Comparison of ENCODE assay signal across 1 cellular context in the genomic region with DNA sequence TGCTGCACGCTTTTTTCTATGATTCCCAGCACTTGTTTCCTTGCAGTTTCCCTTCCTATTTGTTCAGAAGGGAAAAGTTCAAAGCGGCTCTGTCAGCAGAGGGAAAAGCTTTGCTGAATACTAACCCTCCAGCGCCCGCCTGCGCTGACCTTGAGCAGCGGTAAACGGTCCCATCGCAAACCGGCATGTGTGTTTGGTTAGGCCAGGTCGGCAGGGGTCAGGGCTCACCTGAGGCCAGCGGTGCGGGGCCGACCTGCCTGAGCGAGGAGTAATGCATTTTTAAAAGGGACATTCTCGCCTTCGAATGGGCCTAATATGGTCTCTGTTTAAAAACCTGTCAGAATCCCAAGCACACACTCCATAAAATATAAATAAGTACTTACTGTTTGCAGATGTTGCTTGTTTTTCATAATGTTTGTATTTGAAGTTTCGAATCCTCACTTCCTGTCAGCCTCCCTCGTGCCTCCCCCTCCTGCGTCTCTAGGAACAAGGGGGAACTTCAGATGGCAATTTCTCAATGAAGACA.
TF ChIP-seq lines count a peak whose summit lies in the region.

No MANE protein-coding gene starts in this region.

TF ChIP-seq in HepG2, 621 proteins besides CTCF, POLR2A, EP300 and RAD21 (continued from another document and continues in another):
- TF ChIP-seq, protein P1, sequence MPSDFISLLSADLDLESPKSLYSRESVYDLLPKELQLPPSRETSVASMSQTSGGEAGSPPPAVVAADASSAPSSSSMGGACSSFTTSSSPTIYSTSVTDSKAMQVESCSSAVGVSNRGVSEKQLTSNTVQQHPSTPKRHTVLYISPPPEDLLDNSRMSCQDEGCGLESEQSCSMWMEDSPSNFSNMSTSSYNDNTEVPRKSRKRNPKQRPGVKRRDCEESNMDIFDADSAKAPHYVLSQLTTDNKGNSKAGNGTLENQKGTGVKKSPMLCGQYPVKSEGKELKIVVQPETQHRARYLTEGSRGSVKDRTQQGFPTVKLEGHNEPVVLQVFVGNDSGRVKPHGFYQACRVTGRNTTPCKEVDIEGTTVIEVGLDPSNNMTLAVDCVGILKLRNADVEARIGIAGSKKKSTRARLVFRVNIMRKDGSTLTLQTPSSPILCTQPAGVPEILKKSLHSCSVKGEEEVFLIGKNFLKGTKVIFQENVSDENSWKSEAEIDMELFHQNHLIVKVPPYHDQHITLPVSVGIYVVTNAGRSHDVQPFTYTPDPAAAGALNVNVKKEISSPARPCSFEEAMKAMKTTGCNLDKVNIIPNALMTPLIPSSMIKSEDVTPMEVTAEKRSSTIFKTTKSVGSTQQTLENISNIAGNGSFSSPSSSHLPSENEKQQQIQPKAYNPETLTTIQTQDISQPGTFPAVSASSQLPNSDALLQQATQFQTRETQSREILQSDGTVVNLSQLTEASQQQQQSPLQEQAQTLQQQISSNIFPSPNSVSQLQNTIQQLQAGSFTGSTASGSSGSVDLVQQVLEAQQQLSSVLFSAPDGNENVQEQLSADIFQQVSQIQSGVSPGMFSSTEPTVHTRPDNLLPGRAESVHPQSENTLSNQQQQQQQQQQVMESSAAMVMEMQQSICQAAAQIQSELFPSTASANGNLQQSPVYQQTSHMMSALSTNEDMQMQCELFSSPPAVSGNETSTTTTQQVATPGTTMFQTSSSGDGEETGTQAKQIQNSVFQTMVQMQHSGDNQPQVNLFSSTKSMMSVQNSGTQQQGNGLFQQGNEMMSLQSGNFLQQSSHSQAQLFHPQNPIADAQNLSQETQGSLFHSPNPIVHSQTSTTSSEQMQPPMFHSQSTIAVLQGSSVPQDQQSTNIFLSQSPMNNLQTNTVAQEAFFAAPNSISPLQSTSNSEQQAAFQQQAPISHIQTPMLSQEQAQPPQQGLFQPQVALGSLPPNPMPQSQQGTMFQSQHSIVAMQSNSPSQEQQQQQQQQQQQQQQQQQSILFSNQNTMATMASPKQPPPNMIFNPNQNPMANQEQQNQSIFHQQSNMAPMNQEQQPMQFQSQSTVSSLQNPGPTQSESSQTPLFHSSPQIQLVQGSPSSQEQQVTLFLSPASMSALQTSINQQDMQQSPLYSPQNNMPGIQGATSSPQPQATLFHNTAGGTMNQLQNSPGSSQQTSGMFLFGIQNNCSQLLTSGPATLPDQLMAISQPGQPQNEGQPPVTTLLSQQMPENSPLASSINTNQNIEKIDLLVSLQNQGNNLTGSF (CRISPR knock-in tag; IDR thresholded peaks at IDR 0.05): peak; percentile 74; the same call in 1 of the 2 replicates
- TF ChIP-seq PCBP1 (IDR thresholded peaks at IDR 0.05; ENCODE audit: borderline replicate concordance, low read depth, low read length): no peak
- peak; percentile 92 for TF ChIP-seq DPF2 (CRISPR knock-in tag; IDR thresholded peaks at IDR 0.05; ENCODE audit: borderline replicate concordance, low read depth)
- TF ChIP-seq ZFP1 (CRISPR knock-in tag; IDR thresholded peaks at IDR 0.05): peak; percentile 96
- TF ChIP-seq ZNF841 (CRISPR knock-in tag; IDR thresholded peaks at IDR 0.05; ENCODE audit: borderline replicate concordance): no peak
- TF ChIP-seq CBFB (CRISPR knock-in tag; IDR thresholded peaks at IDR 0.05): peak; percentile 93
- TF ChIP-seq, protein P2, sequence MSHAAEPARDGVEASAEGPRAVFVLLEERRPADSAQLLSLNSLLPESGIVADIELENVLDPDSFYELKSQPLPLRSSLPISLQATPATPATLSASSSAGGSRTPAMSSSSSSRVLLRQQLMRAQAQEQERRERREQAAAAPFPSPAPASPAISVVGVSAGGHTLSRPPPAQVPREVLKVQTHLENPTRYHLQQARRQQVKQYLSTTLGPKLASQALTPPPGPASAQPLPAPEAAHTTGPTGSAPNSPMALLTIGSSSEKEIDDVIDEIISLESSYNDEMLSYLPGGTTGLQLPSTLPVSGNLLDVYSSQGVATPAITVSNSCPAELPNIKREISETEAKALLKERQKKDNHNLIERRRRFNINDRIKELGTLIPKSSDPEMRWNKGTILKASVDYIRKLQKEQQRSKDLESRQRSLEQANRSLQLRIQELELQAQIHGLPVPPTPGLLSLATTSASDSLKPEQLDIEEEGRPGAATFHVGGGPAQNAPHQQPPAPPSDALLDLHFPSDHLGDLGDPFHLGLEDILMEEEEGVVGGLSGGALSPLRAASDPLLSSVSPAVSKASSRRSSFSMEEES (CRISPR knock-in tag; IDR thresholded peaks at IDR 0.05): peak; percentile 77; the same call in 1 of the 2 replicates
- TF ChIP-seq NFE2L2 (IDR thresholded peaks at IDR 0.05; ENCODE audit: low read length): 0 out of 2 replicates have a peak, but pooled peaks have one; percentile 18
- peak; percentile 91 for TF ChIP-seq IRX3 (CRISPR knock-in tag; IDR thresholded peaks at IDR 0.05; ENCODE audit: borderline replicate concordance, low read depth)
- no peak for TF ChIP-seq NBN (conservative IDR thresholded peaks at IDR 0.05)
- TF ChIP-seq CENPT (CRISPR knock-in tag; IDR thresholded peaks at IDR 0.05; ENCODE audit: low read depth): no peak
- TF ChIP-seq ZNF777 (CRISPR knock-in tag; IDR thresholded peaks at IDR 0.05): no peak
- TF ChIP-seq ZBTB20 (CRISPR knock-in tag; IDR thresholded peaks at IDR 0.05; ENCODE audit: borderline replicate concordance, low read depth): peak; percentile 79; the same call in 1 of the 2 replicates
- no peak; the same call in 1 of the 2 replicates for TF ChIP-seq ZNF607 (CRISPR knock-in tag; IDR thresholded peaks at IDR 0.05; ENCODE audit: borderline replicate concordance)
- no peak for TF ChIP-seq ZNF572 (CRISPR knock-in tag; IDR thresholded peaks at IDR 0.05)
- TF ChIP-seq, protein P3, sequence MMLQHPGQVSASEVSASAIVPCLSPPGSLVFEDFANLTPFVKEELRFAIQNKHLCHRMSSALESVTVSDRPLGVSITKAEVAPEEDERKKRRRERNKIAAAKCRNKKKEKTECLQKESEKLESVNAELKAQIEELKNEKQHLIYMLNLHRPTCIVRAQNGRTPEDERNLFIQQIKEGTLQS (CRISPR knock-in tag; IDR thresholded peaks at IDR 0.05): peak; percentile 60
- TF ChIP-seq, protein P4, sequence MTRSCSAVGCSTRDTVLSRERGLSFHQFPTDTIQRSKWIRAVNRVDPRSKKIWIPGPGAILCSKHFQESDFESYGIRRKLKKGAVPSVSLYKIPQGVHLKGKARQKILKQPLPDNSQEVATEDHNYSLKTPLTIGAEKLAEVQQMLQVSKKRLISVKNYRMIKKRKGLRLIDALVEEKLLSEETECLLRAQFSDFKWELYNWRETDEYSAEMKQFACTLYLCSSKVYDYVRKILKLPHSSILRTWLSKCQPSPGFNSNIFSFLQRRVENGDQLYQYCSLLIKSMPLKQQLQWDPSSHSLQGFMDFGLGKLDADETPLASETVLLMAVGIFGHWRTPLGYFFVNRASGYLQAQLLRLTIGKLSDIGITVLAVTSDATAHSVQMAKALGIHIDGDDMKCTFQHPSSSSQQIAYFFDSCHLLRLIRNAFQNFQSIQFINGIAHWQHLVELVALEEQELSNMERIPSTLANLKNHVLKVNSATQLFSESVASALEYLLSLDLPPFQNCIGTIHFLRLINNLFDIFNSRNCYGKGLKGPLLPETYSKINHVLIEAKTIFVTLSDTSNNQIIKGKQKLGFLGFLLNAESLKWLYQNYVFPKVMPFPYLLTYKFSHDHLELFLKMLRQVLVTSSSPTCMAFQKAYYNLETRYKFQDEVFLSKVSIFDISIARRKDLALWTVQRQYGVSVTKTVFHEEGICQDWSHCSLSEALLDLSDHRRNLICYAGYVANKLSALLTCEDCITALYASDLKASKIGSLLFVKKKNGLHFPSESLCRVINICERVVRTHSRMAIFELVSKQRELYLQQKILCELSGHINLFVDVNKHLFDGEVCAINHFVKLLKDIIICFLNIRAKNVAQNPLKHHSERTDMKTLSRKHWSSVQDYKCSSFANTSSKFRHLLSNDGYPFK (CRISPR knock-in tag; IDR thresholded peaks at IDR 0.05; ENCODE audit: borderline replicate concordance): peak; percentile 57; the same call in 1 of the 2 replicates
- TF ChIP-seq NFIB (CRISPR knock-in tag; IDR thresholded peaks at IDR 0.05; ENCODE audit: borderline replicate concordance): no peak
- 0 out of 2 replicates have a peak, but pooled peaks have one; percentile 52 for TF ChIP-seq ARID2 (CRISPR knock-in tag; IDR thresholded peaks at IDR 0.05; ENCODE audit: borderline replicate concordance)
- TF ChIP-seq, protein P5, sequence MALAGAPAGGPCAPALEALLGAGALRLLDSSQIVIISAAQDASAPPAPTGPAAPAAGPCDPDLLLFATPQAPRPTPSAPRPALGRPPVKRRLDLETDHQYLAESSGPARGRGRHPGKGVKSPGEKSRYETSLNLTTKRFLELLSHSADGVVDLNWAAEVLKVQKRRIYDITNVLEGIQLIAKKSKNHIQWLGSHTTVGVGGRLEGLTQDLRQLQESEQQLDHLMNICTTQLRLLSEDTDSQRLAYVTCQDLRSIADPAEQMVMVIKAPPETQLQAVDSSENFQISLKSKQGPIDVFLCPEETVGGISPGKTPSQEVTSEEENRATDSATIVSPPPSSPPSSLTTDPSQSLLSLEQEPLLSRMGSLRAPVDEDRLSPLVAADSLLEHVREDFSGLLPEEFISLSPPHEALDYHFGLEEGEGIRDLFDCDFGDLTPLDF (CRISPR knock-in tag; IDR thresholded peaks at IDR 0.05): no peak; the same call in 1 of the 2 replicates
- no peak for TF ChIP-seq ZNF674 (CRISPR knock-in tag; IDR thresholded peaks at IDR 0.05; ENCODE audit: low read depth)
- TF ChIP-seq YY1 (IDR thresholded peaks at IDR 0.05; ENCODE audit: insufficient read depth, insufficient replicate concordance, low read depth, low read length): peak; percentile 70
- TF ChIP-seq ZNF496 (CRISPR knock-in tag; IDR thresholded peaks at IDR 0.05; ENCODE audit: insufficient replicate concordance): no peak
- no peak for TF ChIP-seq ZSCAN22 (CRISPR knock-in tag; IDR thresholded peaks at IDR 0.05)
- TF ChIP-seq HIVEP1 (CRISPR knock-in tag; IDR thresholded peaks at IDR 0.05): peak; percentile 92
- TF ChIP-seq, protein P6, sequence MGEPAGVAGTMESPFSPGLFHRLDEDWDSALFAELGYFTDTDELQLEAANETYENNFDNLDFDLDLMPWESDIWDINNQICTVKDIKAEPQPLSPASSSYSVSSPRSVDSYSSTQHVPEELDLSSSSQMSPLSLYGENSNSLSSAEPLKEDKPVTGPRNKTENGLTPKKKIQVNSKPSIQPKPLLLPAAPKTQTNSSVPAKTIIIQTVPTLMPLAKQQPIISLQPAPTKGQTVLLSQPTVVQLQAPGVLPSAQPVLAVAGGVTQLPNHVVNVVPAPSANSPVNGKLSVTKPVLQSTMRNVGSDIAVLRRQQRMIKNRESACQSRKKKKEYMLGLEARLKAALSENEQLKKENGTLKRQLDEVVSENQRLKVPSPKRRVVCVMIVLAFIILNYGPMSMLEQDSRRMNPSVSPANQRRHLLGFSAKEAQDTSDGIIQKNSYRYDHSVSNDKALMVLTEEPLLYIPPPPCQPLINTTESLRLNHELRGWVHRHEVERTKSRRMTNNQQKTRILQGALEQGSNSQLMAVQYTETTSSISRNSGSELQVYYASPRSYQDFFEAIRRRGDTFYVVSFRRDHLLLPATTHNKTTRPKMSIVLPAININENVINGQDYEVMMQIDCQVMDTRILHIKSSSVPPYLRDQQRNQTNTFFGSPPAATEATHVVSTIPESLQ (CRISPR knock-in tag; conservative IDR thresholded peaks at IDR 0.05): no peak
- TF ChIP-seq MBD4 (IDR thresholded peaks at IDR 0.05; ENCODE audit: borderline replicate concordance, low read length): peak; percentile 91
- no peak; the same call in 1 of the 2 replicates for TF ChIP-seq ZNF343 (CRISPR knock-in tag; IDR thresholded peaks at IDR 0.05)
- no peak for TF ChIP-seq ZNF564 (CRISPR knock-in tag; IDR thresholded peaks at IDR 0.05)
- no peak for TF ChIP-seq CCDC6 (CRISPR knock-in tag; IDR thresholded peaks at IDR 0.05)
- peak; percentile 64; the same call in 1 of the 2 replicates for TF ChIP-seq ZNF670 (CRISPR knock-in tag; IDR thresholded peaks at IDR 0.05; ENCODE audit: borderline replicate concordance)
- peak; percentile 56; the same call in 1 of the 2 replicates for TF ChIP-seq CHD2 (IDR thresholded peaks at IDR 0.05; ENCODE audit: low read depth, low read length)
- TF ChIP-seq TARDBP (CRISPR knock-in tag; IDR thresholded peaks at IDR 0.05): peak; percentile 91
- TF ChIP-seq RARA (CRISPR knock-in tag; IDR thresholded peaks at IDR 0.05): peak; percentile 100
- no peak for TF ChIP-seq ZNF652 (CRISPR knock-in tag; IDR thresholded peaks at IDR 0.05; ENCODE audit: borderline replicate concordance, low read depth)
- peak; percentile 99 for TF ChIP-seq TBX2 (CRISPR knock-in tag; IDR thresholded peaks at IDR 0.05; ENCODE audit: borderline replicate concordance)
- TF ChIP-seq SRSF1 (optimal IDR thresholded peaks at IDR 0.05; ENCODE audit: low read depth, low read length): no peak
- TF ChIP-seq, protein P7, sequence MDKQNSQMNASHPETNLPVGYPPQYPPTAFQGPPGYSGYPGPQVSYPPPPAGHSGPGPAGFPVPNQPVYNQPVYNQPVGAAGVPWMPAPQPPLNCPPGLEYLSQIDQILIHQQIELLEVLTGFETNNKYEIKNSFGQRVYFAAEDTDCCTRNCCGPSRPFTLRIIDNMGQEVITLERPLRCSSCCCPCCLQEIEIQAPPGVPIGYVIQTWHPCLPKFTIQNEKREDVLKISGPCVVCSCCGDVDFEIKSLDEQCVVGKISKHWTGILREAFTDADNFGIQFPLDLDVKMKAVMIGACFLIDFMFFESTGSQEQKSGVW (CRISPR knock-in tag; IDR thresholded peaks at IDR 0.05; ENCODE audit: borderline replicate concordance): no peak
- TF ChIP-seq, protein P8, sequence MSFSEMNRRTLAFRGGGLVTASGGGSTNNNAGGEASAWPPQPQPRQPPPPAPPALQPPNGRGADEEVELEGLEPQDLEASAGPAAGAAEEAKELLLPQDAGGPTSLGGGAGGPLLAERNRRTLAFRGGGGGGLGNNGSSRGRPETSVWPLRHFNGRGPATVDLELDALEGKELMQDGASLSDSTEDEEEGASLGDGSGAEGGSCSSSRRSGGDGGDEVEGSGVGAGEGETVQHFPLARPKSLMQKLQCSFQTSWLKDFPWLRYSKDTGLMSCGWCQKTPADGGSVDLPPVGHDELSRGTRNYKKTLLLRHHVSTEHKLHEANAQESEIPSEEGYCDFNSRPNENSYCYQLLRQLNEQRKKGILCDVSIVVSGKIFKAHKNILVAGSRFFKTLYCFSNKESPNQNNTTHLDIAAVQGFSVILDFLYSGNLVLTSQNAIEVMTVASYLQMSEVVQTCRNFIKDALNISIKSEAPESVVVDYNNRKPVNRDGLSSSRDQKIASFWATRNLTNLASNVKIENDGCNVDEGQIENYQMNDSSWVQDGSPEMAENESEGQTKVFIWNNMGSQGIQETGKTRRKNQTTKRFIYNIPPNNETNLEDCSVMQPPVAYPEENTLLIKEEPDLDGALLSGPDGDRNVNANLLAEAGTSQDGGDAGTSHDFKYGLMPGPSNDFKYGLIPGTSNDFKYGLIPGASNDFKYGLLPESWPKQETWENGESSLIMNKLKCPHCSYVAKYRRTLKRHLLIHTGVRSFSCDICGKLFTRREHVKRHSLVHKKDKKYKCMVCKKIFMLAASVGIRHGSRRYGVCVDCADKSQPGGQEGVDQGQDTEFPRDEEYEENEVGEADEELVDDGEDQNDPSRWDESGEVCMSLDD (CRISPR knock-in tag; IDR thresholded peaks at IDR 0.05; ENCODE audit: borderline replicate concordance): peak; percentile 33; the same call in 1 of the 2 replicates
- TF ChIP-seq, protein P9, sequence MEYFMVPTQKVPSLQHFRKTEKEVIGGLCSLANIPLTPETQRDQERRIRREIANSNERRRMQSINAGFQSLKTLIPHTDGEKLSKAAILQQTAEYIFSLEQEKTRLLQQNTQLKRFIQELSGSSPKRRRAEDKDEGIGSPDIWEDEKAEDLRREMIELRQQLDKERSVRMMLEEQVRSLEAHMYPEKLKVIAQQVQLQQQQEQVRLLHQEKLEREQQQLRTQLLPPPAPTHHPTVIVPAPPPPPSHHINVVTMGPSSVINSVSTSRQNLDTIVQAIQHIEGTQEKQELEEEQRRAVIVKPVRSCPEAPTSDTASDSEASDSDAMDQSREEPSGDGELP (IDR thresholded peaks at IDR 0.05; ENCODE audit: borderline replicate concordance, low read depth): peak; percentile 90
- TF ChIP-seq ZNF510 (CRISPR knock-in tag; IDR thresholded peaks at IDR 0.05; ENCODE audit: low read depth): no peak
- 0 out of 2 replicates have a peak, but pooled peaks have one; percentile 43 for TF ChIP-seq ZNF761 (CRISPR knock-in tag; conservative IDR thresholded peaks at IDR 0.05)
- TF ChIP-seq ZNF207 (IDR thresholded peaks at IDR 0.05; ENCODE audit: borderline replicate concordance): no peak
